Comparison of ENCODE assay signal across 23 cellular contexts in genomic region chr3:181886676-181887075, GRCh38.
"Had no signal": no experiment of that assay in that cellular context is flagged by ENCODE, and none has a peak within 500 bp of the region (broad histone marks: within the 10 kb centered on the region; RNA-seq: fewer than 3 reads in every experiment).

No MANE protein-coding gene starts in this region.

- H3K4me1 ChIP-seq: heart left ventricle, left lung, right atrium auricular region, sigmoid colon, testis, tibial nerve, upper lobe of right lung, vagina had no signal

- H3K27ac ChIP-seq: heart left ventricle, left lung, neutrophil, right atrium auricular region, sigmoid colon, skin epidermis, testis, tibial nerve, upper lobe of right lung, vagina had no signal

- H3K27me3 ChIP-seq: left lung, neutrophil, right atrium auricular region, sigmoid colon, testis, tibial nerve, upper lobe of right lung, vagina had no signal

- FAIRE-seq: colon, frontal cortex, islet of Langerhans had no signal

- H3K9me3 ChIP-seq: heart left ventricle, neutrophil, right atrium auricular region, sigmoid colon, testis, tibial nerve, upper lobe of right lung, vagina had no signal

- H3K4me3 ChIP-seq: heart left ventricle, left lung, right atrium auricular region, sigmoid colon, skin epidermis, testis, tibial nerve, upper lobe of right lung, vagina had no signal

- DNase-seq: effector memory CD8-positive, alpha-beta T cell; erythroblast; heart left ventricle; hypothalamus; left lung; naive thymus-derived CD4-positive, alpha-beta T cell; nephron progenitor cell; posterior cingulate gyrus; sigmoid colon; stimulated activated CD4-positive, alpha-beta T cell treated with anti-CD3 and anti-CD28 coated beads, Interleukin-2, amount 100 ng/mL, for 24 hours; stimulated activated CD4-positive, alpha-beta T cell treated with anti-CD3 and anti-CD28 coated beads, Interleukin-4, amount 100 ng/mL, for 4 hours; stimulated activated naive B cell treated with anti-CD40 and anti-IgM and Interleukin-4, amounts not matched to agents 10 μg/mL and 1 μg/mL and 100 μg/mL, for 72 hours; stimulated activated naive CD8-positive, alpha-beta T cell treated with anti-CD3 and anti-CD28 coated beads, Interleukin-15, amount 100 ng/mL, for 72 hours; testis; upper lobe of right lung had no signal

- ATAC-seq: effector memory CD8-positive, alpha-beta T cell; heart left ventricle; left lung; naive thymus-derived CD4-positive, alpha-beta T cell; stimulated activated naive B cell treated with anti-CD40 and anti-IgM and Interleukin-4, amounts not matched to agents 10 μg/mL and 1 μg/mL and 100 μg/mL, for 72 hours; stimulated activated naive CD8-positive, alpha-beta T cell treated with anti-CD3 and anti-CD28 coated beads, Interleukin-15, amount 100 ng/mL, for 72 hours; upper lobe of right lung had no signal

- H3K36me3 ChIP-seq: heart left ventricle, left lung, neutrophil, right atrium auricular region, sigmoid colon, tibial nerve, upper lobe of right lung, vagina had no signal
